Comparison of ENCODE assay signal across 15 cellular contexts in the genomic region with DNA sequence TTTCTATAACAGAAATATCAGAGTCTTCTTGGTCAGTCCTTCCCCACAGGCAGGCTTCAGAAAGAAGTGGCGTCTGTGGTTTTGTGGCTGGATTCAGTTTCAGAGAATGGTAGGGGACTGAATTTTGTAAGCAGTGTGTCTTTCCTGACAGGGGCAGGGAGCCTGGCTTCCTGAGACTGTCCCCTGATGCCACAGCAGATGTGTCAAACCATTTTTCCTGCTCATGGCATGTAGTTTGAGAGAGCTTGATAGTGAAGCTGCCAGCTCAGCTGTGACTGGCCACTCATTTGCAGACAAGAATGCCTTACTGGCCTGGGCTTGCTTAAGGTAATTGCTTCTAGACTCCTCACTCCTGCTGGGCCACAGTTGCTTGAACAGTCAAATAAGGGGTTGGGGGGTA. TPM values are rescaled to one million over a fixed set of nuclear protein-coding genes. Genes with fewer than 3 reads are reported as not detected.
DNase-seq lines count a peak whose midpoint lies in the region; ATAC-seq and TF ChIP-seq lines count a peak whose summit lies in the region.
"Had no signal": no experiment of that assay in that cellular context is flagged by ENCODE, and none has a peak within 500 bp of the region (broad histone marks: within the 10 kb centered on the region; RNA-seq: fewer than 3 reads in every experiment).

No MANE protein-coding gene starts in this region.

- H3K9me3 ChIP-seq in CD4-positive, alpha-beta memory T cell (ENCODE audit: control insufficient read depth in 1 of 2, low read length in 2 of 2), result no peaks in the 10 kb centered on the region
- no peaks in the 10 kb centered on the region for H3K9me3 ChIP-seq in lower lobe of right lung
- H3K9me3 ChIP-seq: adrenal gland, suprapubic skin had no signal

- no peaks in the 10 kb centered on the region for H3K9me3 Mint-ChIP-seq in CD4-positive, alpha-beta memory T cell
- H3K9me3 Mint-ChIP-seq: CD4-positive, alpha-beta T cell had no signal

- H3K27me3 Mint-ChIP-seq in CD4-positive, alpha-beta memory T cell, result no peaks in the 10 kb centered on the region
- H3K27me3 Mint-ChIP-seq: CD4-positive, alpha-beta T cell had no signal

- CTCF ChIA-PET in CD4-positive, alpha-beta memory T cell (lab: Charles Lee; ENCODE audit: partially characterized antibody), result no interaction called here

- ATAC-seq in GM18498 (IDR thresholded peaks at IDR 0.05; ENCODE audit: unreplicated experiment) (peak; percentile 57), HG03108 (IDR thresholded peaks at IDR 0.05; ENCODE audit: unreplicated experiment) (peak; percentile 63), HG03565 (IDR thresholded peaks at IDR 0.05; ENCODE audit: unreplicated experiment) (no peak), lower lobe of right lung (no peak)

- peak overlapping the region; percentile 98; the same call in 1 of the 2 replicates for H3K27ac ChIP-seq in VCaP
- no peak overlapping the region for H3K27ac ChIP-seq in CD4-positive, alpha-beta memory T cell (ENCODE audit: low read depth, low read length)
- H3K27ac ChIP-seq in lower lobe of right lung, result no peak overlapping the region
- H3K27ac ChIP-seq: adrenal gland, coronary artery, suprapubic skin had no signal

- peak overlapping the region in 1 of 7 donors; percentile 56 for H3K27ac Mint-ChIP-seq in CD4-positive, alpha-beta memory T cell
- H3K27ac Mint-ChIP-seq: CD4-positive, alpha-beta T cell had no signal

- peaks cover 0 to 2% (median 0%) of the 10 kb centered on the region in 4 donors for H3K4me1 Mint-ChIP-seq in CD4-positive, alpha-beta memory T cell

- H3K4me1 ChIP-seq in CD4-positive, alpha-beta memory T cell (ENCODE audit: insufficient read depth, low read length), result no peaks in the 10 kb centered on the region
- H3K4me1 ChIP-seq in lower lobe of right lung, result peaks cover 15% of the 10 kb centered on the region

- no peak for TF ChIP-seq CTCF in VCaP (conservative IDR thresholded peaks at IDR 0.05)
- TF ChIP-seq CTCF in lower lobe of right lung (IDR thresholded peaks at IDR 0.05), result no peak

- H3K36me3 ChIP-seq in CD4-positive, alpha-beta memory T cell (ENCODE audit: insufficient read depth, low read length), result peaks cover 7% of the 10 kb centered on the region
- H3K36me3 ChIP-seq in lower lobe of right lung, result peaks cover 20% of the 10 kb centered on the region
- H3K36me3 ChIP-seq: suprapubic skin had no signal

- no peak overlapping the region for H3K4me3 ChIP-seq in CD4-positive, alpha-beta memory T cell (ENCODE audit: low read length in 2 of 2)
- no peak overlapping the region for H3K4me3 ChIP-seq in lower lobe of right lung
- H3K4me3 ChIP-seq: adrenal gland, coronary artery, suprapubic skin had no signal

- POLR2A ChIA-PET in CD4-positive, alpha-beta memory T cell (lab: Charles Lee; ENCODE audit: partially characterized antibody), result no interaction called here

- H3K36me3 Mint-ChIP-seq in CD4-positive, alpha-beta memory T cell, result peaks cover 24 to 56% of the 10 kb centered on the region in 2 donors

- intact Hi-C loops in CD4-positive, alpha-beta memory T cell (cut with micrococcal nuclease), result no loop called here
- intact Hi-C loops in lower lobe of right lung (cut with DNase I), result no loop called here

- H3K27me3 ChIP-seq in CD4-positive, alpha-beta memory T cell (ENCODE audit: insufficient read depth, low read length), result no peaks in the 10 kb centered on the region
- no peaks in the 10 kb centered on the region for H3K27me3 ChIP-seq in lower lobe of right lung (ENCODE audit: low read depth)
- H3K27me3 ChIP-seq: adrenal gland, suprapubic skin had no signal

- DNase-seq in GDM1 (lab: John Stamatoyannopoulos, UW) (peak; percentile 74), lower lobe of right lung (no peak)
- DNase-seq in CD4-positive, alpha-beta memory T cell, result no peak
- no peak for DNase-seq in stimulated activated CD4-positive, alpha-beta T cell treated with anti-CD3 and anti-CD28 coated beads, Interleukin-2, amount 100 ng/mL, for 48 hours
- DNase-seq: activated CD4-positive, alpha-beta T cell treated with anti-CD3 and anti-CD28 coated beads, Interleukin-2, amount 50 U/mL, for 48 hours; adrenal gland; CD4-positive, alpha-beta T cell; NCI-H1105 treated with DMSO at 0.1 percent for 48 hours; retina had no signal

- no peak overlapping the region for H3K4me3 Mint-ChIP-seq in CD4-positive, alpha-beta memory T cell
- H3K4me3 Mint-ChIP-seq: CD4-positive, alpha-beta T cell had no signal

RNA-seq across cellular contexts. Expression of gene LARS2, which starts 26.4 kb away (rescaled TPM):
- total RNA-seq in CD4-positive, alpha-beta memory T cell, result 10 to 100 TPM; 17.7 to 20.2 TPM
- 1 to 10 TPM; 5.8 to 8.8 TPM for polyA plus RNA-seq in CD4-positive, alpha-beta memory T cell
- 18.8 TPM for total RNA-seq in lower lobe of right lung

Comparison
In these comparisons a context has a peak if more than half of its experiments do, and no peak if none do; other contexts are left out.
1. ATAC-seq: peak in GM18498 (single experiment) and HG03108 (single experiment); none in HG03565 (single experiment) and lower lobe of right lung (0 of 2).